8 cellular contexts compared by ENCODE assay signal in the genomic region with DNA sequence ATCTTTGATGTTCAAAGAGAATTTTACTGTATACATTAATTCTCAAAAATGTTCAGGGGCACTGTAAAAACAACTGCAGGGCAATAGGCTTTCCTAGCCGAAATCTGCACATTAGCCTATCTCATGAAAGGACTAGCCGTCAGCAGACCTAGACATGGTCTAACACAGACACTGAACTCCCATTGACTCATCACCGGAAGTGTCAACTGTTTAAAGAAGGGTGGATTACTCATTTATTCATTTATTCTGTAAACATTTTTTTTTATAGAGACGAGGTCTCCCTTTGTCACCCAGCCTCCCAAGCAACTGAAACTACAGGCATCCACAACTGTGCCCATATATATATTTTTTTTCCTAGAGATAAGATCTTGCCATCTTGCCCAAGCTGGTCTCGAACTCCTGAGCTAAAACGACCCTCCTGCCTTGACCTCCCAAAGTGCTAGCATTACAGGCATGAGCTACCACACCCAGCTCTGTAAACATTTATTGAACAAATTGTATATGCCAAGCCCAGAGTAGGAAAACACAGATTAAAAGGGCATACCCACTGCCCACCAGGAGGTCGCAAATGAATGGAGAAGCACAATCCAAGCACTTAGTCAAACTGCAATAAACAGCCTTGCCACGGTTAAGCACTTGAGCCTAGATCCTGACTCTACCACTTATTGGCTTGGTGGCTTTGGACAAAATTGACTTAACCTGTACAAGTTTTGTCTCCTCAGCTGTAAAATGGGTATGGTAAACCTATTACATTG. TPM values are rescaled to one million over a fixed set of nuclear protein-coding genes. Genes with fewer than 3 reads are reported as not detected.
DNase-seq lines count a peak whose midpoint lies in the region; ATAC-seq and TF ChIP-seq lines count a peak whose summit lies in the region.

No MANE protein-coding gene starts in this region.

- no peaks in the 10 kb centered on the region for H3K27me3 ChIP-seq in foreskin keratinocyte

- TF ChIP-seq CTCF in foreskin keratinocyte (conservative IDR thresholded peaks at IDR 0.05), result no peak

- peak; percentile 90 for ATAC-seq in GM18502 (IDR thresholded peaks at IDR 0.05; ENCODE audit: poor library complexity, unreplicated experiment)
- ATAC-seq in HG02623 (IDR thresholded peaks at IDR 0.05; ENCODE audit: unreplicated experiment), result peak; percentile 52
- peak; percentile 98 for ATAC-seq in foreskin keratinocyte

- H3K27ac ChIP-seq in foreskin keratinocyte, result peak overlapping the region; percentile 22

- DNase-seq in NCI-H774 (lab: John Stamatoyannopoulos, UW) (peak; percentile 63), foreskin keratinocyte (peak in 1 of 2 donors; percentile 76), OCI-M2 (lab: John Stamatoyannopoulos, UW; ENCODE audit: unreplicated experiment) (no peak), cerebellar cortex (ENCODE audit: low spot score) (no peak)
- no peak for DNase-seq in activated CD4-positive, alpha-beta T cell treated with anti-CD3 and anti-CD28 coated beads for 48 hours
- DNase-seq in effector CD8-positive, alpha-beta T cell (lab: John Stamatoyannopoulos, UW), result no peak

- peaks cover 20% of the 10 kb centered on the region for H3K4me1 ChIP-seq in foreskin keratinocyte

RNA-seq across cellular contexts. Expression of gene RAB30, which starts 26.6 kb away (rescaled TPM):
- 3.5 and 4.7 TPM in 2 replicates for total RNA-seq in foreskin keratinocyte
- polyA plus RNA-seq in foreskin keratinocyte, result 1.1 and 1.8 TPM in 2 replicates
